ENCODE assay signal across 25 cellular contexts in genomic region chr14:83372271-83372670, GRCh38.
"Had no signal": no experiment of that assay in that cellular context is flagged by ENCODE, and none has a peak within 500 bp of the region (broad histone marks: within the 10 kb centered on the region; RNA-seq: fewer than 3 reads in every experiment).

No MANE protein-coding gene starts in this region.

- H3K4me3 ChIP-seq: breast epithelium, heart left ventricle, ovary, skin epidermis, testis, transverse colon had no signal

- H3K27ac ChIP-seq: breast epithelium, heart left ventricle, ovary, skin epidermis, testis, transverse colon had no signal

- H3K4me1 ChIP-seq: breast epithelium, heart left ventricle, testis, transverse colon had no signal

- H3K9me3 ChIP-seq: breast epithelium, ovary, testis, transverse colon had no signal

- ATAC-seq: activated CD8-positive, alpha-beta T cell treated with anti-CD3 and anti-CD28 coated beads for 36 hours; activated naive CD8-positive, alpha-beta T cell treated with anti-CD3 and anti-CD28 coated beads, Interleukin-2, amount 50 U/mL, for 24 hours; activated T-cell treated with anti-CD3 and anti-CD28 coated beads, Interleukin-2, amount 50 U/mL, for 4 hours; activated T-helper 17 cell treated with anti-CD3 and anti-CD28 coated beads, Interleukin-2, amount 50 U/mL, for 72 hours; esophagus mucosa; heart left ventricle; naive thymus-derived CD4-positive, alpha-beta T cell; sciatic nerve; stimulated activated naive CD8-positive, alpha-beta T cell treated with anti-CD3 and anti-CD28 coated beads, Interleukin-15, Interleukin-2, amounts not matched to agents 100 U/mL and 50 U/mL, for 24 hours had no signal

- H3K36me3 ChIP-seq: breast epithelium, heart left ventricle, ovary, transverse colon had no signal

- DNase-seq: activated B cell treated with CpG ODN at 0.5 μM for 24 hours; activated CD4-positive, alpha-beta T cell treated with anti-CD3 and anti-CD28 coated beads, Interleukin-2, amount 50 U/mL, for 1 hour; activated CD8-positive, alpha-beta T cell treated with anti-CD3 and anti-CD28 coated beads for 36 hours; activated gamma-delta T cell treated with Interleukin-2 at 50 U/mL for 16 hours; activated naive CD4-positive, alpha-beta T cell treated with anti-CD3 and anti-CD28 coated beads, Interleukin-2, amount 50 U/mL, for 16 hours; activated naive CD8-positive, alpha-beta T cell treated with anti-CD3 and anti-CD28 coated beads, Interleukin-2, amount 50 U/mL, for 24 hours; activated T-cell treated with anti-CD3 and anti-CD28 coated beads, Interleukin-2, amount 50 U/mL, for 4 hours; central memory CD4-positive, alpha-beta T cell; endodermal cell; foreskin fibroblast; heart left ventricle; hypothalamus; immature natural killer cell; naive thymus-derived CD4-positive, alpha-beta T cell; ovary; stimulated activated CD4-positive, alpha-beta T cell treated with anti-CD3 and anti-CD28 coated beads, Interleukin-12 subunit alpha, Interleukin-12 subunit beta, amount 100 ng/mL, for 4 hours; stimulated activated CD4-positive, alpha-beta T cell treated with anti-CD3 and anti-CD28 coated beads, Interleukin-4, amount 100 ng/mL, for 1 hour; stimulated activated naive CD8-positive, alpha-beta T cell treated with anti-CD3 and anti-CD28 coated beads, Interleukin-15, Interleukin-2, amounts not matched to agents 100 U/mL and 50 U/mL, for 24 hours; testis; transverse colon had no signal

- H3K27me3 ChIP-seq: breast epithelium, heart left ventricle, ovary, testis, transverse colon had no signal
